In genomic region chr18:73614812-73615211, GRCh38 we compare ENCODE assay signal across 14 cellular contexts.
DNase-seq lines count a peak whose midpoint lies in the region; ATAC-seq, FAIRE-seq and TF ChIP-seq lines count a peak whose summit lies in the region.
"Had no signal": no experiment of that assay in that cellular context is flagged by ENCODE, and none has a peak within 500 bp of the region (broad histone marks: within the 10 kb centered on the region; RNA-seq: fewer than 3 reads in every experiment).

No MANE protein-coding gene starts in this region.

- TF ChIP-seq CTCF in fibroblast of mammary gland (conservative IDR thresholded peaks at IDR 0.05; ENCODE audit: control insufficient read depth, insufficient read depth, low read depth, low read length) (no peak), D721Med (IDR thresholded peaks at IDR 0.05; ENCODE audit: insufficient read depth, missing control alignments) (no peak)

- DNase-seq in H4 (ENCODE audit: low spot score) (peak; percentile 50), T1000 (lab: John Stamatoyannopoulos, UW) (peak; percentile 50), fibroblast of mammary gland (ENCODE audit: low read depth) (peak; percentile 84), superior temporal gyrus (ENCODE audit: extremely low spot score) (peak; percentile 20), D721Med (ENCODE audit: insufficient read length, low spot score) (no peak), DMS114 treated with DMSO at 0.1 percent for 48 hours (lab: John Stamatoyannopoulos, UW; ENCODE audit: unreplicated experiment) (no peak)
- DNase-seq: activated CD4-positive, alpha-beta T cell treated with anti-CD3 and anti-CD28 coated beads for 1 hour; activated T-cell treated with anti-CD3 and anti-CD28 coated beads, Interleukin-2, amount 50 U/mL, for 1 hour; effector memory CD4-positive, alpha-beta T cell; NCI-H187; NK-92 treated with Interleukin-12 subunit alpha and Interleukin-12 subunit beta, amount 100 ng/mL, for 24 hours; spleen had no signal

- FAIRE-seq in D721Med (lab: Jason Lieb, UNC): no peak

- H3K4me3 ChIP-seq in fibroblast of mammary gland (ENCODE audit: control insufficient read depth, low read depth, low read length): no peak overlapping the region
- H3K4me3 ChIP-seq: hepatocyte, spleen had no signal

- ATAC-seq in HG03520 (IDR thresholded peaks at IDR 0.05; ENCODE audit: unreplicated experiment): no peak

Comparison
In these comparisons a context has a peak if more than half of its experiments do, and no peak if none do; other contexts are left out.
1. DNase-seq: peak in H4 (single experiment), T1000 (single experiment), fibroblast of mammary gland (single experiment) and superior temporal gyrus (single experiment); none in D721Med (single experiment) and DMS114 treated with DMSO at 0.1 percent for 48 hours (single experiment).